Comparison of ENCODE assay signal across 1 cellular context in the genomic region with DNA sequence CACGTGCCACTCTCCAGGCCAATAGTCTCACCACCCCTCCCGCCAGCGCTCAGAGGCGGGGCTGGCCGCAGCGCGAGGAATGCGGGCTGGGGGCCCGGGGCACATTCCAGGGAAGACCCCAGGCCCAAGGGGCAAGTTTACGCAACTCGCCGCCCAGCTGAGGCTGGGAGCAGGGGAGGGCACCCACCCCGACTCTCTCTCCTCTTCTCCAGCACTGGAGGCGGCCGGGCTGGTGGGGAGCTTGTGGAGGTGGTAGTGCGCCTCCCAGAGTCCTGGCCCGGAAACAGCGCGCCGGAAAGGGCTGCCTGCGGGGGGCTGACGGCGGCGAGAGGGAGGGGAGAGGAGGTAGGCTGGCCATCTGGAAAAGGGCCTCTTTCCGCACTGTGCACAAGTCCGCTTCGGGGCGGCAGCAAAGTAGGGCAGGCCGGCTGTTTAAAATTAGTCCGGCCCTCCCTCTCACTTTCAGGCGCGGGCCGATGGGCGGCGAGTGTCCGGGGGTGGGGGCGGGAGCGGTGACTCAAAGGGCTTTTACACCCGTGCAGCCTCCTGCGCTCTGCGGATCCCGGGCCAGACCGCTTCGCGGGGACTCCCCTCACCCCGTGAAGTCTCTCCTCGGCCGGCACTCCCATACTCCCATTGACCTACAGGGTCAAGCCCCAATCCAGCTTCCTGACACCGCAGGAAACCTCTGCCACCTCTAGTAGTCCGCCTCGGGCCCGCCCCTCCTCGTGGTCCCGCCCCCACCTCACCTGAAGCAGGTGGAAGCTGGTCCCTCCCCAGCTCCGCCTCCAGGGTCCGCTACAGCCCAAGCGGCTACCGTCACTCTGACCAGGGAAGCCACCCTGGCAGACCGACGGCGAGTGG.
TF ChIP-seq lines count a peak whose summit lies in the region.

No MANE protein-coding gene starts in this region.

TF ChIP-seq in HepG2, 621 proteins besides CTCF, POLR2A, EP300 and RAD21 (continued from another document and continues in another):
- TF ChIP-seq HMG20B (CRISPR knock-in tag; conservative IDR thresholded peaks at IDR 0.05), result peak; percentile 77
- TF ChIP-seq GTF3A (CRISPR knock-in tag; conservative IDR thresholded peaks at IDR 0.05), result no peak; the same call in 1 of the 2 replicates
- TF ChIP-seq SMC3 (IDR thresholded peaks at IDR 0.05; ENCODE audit: low read length), result no peak
- peak; percentile 89 for TF ChIP-seq SALL2 (CRISPR knock-in tag; IDR thresholded peaks at IDR 0.05)
- no peak for TF ChIP-seq TAF15 (IDR thresholded peaks at IDR 0.05; ENCODE audit: low read depth, low read length, poor library complexity, severe bottlenecking)
- TF ChIP-seq ARNT (IDR thresholded peaks at IDR 0.05), result no peak
- TF ChIP-seq JARID2 (CRISPR knock-in tag; IDR thresholded peaks at IDR 0.05; ENCODE audit: insufficient replicate concordance), result peak; percentile 76
- peak; percentile 91 for TF ChIP-seq GFI1 (CRISPR knock-in tag; IDR thresholded peaks at IDR 0.05; ENCODE audit: borderline replicate concordance)
- TF ChIP-seq PITX1 (CRISPR knock-in tag; IDR thresholded peaks at IDR 0.05), result peak; percentile 92
- 0 out of 2 replicates have a peak, but pooled peaks have one; percentile 55 for TF ChIP-seq ZNF337 (CRISPR knock-in tag; IDR thresholded peaks at IDR 0.05; ENCODE audit: borderline replicate concordance, low read depth)
- TF ChIP-seq U2AF2 (IDR thresholded peaks at IDR 0.05; ENCODE audit: low read depth, low read length), result no peak
- peak; percentile 92 for TF ChIP-seq ZNF740 (CRISPR knock-in tag; IDR thresholded peaks at IDR 0.05)
- TF ChIP-seq HDAC6 (IDR thresholded peaks at IDR 0.05; ENCODE audit: low read depth, low read length), result no peak
- peak; percentile 40 for TF ChIP-seq SKI (IDR thresholded peaks at IDR 0.05; ENCODE audit: partially characterized antibody)
- TF ChIP-seq DRAP1 (CRISPR knock-in tag; IDR thresholded peaks at IDR 0.05), result peak; percentile 56
- peak; percentile 79; the same call in 1 of the 2 replicates for TF ChIP-seq ZNF724P (CRISPR knock-in tag; IDR thresholded peaks at IDR 0.05; ENCODE audit: borderline replicate concordance)
- TF ChIP-seq SRSF4 (IDR thresholded peaks at IDR 0.05; ENCODE audit: low read depth, low read length, poor library complexity, severe bottlenecking), result no peak
- peak; percentile 98 for TF ChIP-seq ZEB1 (IDR thresholded peaks at IDR 0.05; ENCODE audit: insufficient replicate concordance, low read depth)
- no peak for TF ChIP-seq GMEB2 (CRISPR knock-in tag; IDR thresholded peaks at IDR 0.05; ENCODE audit: low read depth)
- peak; percentile 84 for TF ChIP-seq ZNF891 (CRISPR knock-in tag; IDR thresholded peaks at IDR 0.05)
- TF ChIP-seq REPIN1 (CRISPR knock-in tag; IDR thresholded peaks at IDR 0.05; ENCODE audit: borderline replicate concordance, low read depth), result peak; percentile 94
- TF ChIP-seq ZNF549 (CRISPR knock-in tag; IDR thresholded peaks at IDR 0.05), result no peak
- no peak for TF ChIP-seq NFE2L2 (IDR thresholded peaks at IDR 0.05; ENCODE audit: low read length)
- no peak for TF ChIP-seq GPN1 (CRISPR knock-in tag; IDR thresholded peaks at IDR 0.05; ENCODE audit: borderline replicate concordance)
- peak; percentile 84 for TF ChIP-seq ZNF614 (CRISPR knock-in tag; IDR thresholded peaks at IDR 0.05; ENCODE audit: borderline replicate concordance)
- TF ChIP-seq, protein P1, sequence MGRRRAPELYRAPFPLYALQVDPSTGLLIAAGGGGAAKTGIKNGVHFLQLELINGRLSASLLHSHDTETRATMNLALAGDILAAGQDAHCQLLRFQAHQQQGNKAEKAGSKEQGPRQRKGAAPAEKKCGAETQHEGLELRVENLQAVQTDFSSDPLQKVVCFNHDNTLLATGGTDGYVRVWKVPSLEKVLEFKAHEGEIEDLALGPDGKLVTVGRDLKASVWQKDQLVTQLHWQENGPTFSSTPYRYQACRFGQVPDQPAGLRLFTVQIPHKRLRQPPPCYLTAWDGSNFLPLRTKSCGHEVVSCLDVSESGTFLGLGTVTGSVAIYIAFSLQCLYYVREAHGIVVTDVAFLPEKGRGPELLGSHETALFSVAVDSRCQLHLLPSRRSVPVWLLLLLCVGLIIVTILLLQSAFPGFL (CRISPR knock-in tag; IDR thresholded peaks at IDR 0.05), result no peak
- TF ChIP-seq DNMT3B (CRISPR knock-in tag; conservative IDR thresholded peaks at IDR 0.05), result no peak; the same call in 1 of the 2 replicates
- peak; percentile 65; the same call in 1 of the 2 replicates for TF ChIP-seq ELF4 (CRISPR knock-in tag; IDR thresholded peaks at IDR 0.05; ENCODE audit: borderline replicate concordance)
- TF ChIP-seq RXRB (CRISPR knock-in tag; IDR thresholded peaks at IDR 0.05; ENCODE audit: borderline replicate concordance), result peak; percentile 74
- peak; percentile 86 for TF ChIP-seq ZNF710 (CRISPR knock-in tag; IDR thresholded peaks at IDR 0.05; ENCODE audit: borderline replicate concordance)
- TF ChIP-seq ZNF784 (CRISPR knock-in tag; IDR thresholded peaks at IDR 0.05; ENCODE audit: borderline replicate concordance), result no peak; the same call in 1 of the 2 replicates
- no peak for TF ChIP-seq ZNF234 (CRISPR knock-in tag; conservative IDR thresholded peaks at IDR 0.05)
- peak; percentile 81; the same call in 1 of the 2 replicates for TF ChIP-seq ZSCAN9 (CRISPR knock-in tag; IDR thresholded peaks at IDR 0.05; ENCODE audit: borderline replicate concordance)
- TF ChIP-seq ZNF83 (CRISPR knock-in tag; IDR thresholded peaks at IDR 0.05; ENCODE audit: borderline replicate concordance), result no peak; the same call in 1 of the 2 replicates
- peak; percentile 72 for TF ChIP-seq SPEN (CRISPR knock-in tag; IDR thresholded peaks at IDR 0.05; ENCODE audit: low read depth)
- TF ChIP-seq ZNF350 (CRISPR knock-in tag; IDR thresholded peaks at IDR 0.05; ENCODE audit: borderline replicate concordance, low read depth), result peak; percentile 90
- TF ChIP-seq ZNF564 (CRISPR knock-in tag; IDR thresholded peaks at IDR 0.05), result peak; percentile 73; the same call in 1 of the 2 replicates
- TF ChIP-seq ZZZ3 (CRISPR knock-in tag; IDR thresholded peaks at IDR 0.05; ENCODE audit: borderline replicate concordance), result no peak
- TF ChIP-seq ERF (CRISPR knock-in tag; IDR thresholded peaks at IDR 0.05), result peak; percentile 94
- TF ChIP-seq, protein P2, sequence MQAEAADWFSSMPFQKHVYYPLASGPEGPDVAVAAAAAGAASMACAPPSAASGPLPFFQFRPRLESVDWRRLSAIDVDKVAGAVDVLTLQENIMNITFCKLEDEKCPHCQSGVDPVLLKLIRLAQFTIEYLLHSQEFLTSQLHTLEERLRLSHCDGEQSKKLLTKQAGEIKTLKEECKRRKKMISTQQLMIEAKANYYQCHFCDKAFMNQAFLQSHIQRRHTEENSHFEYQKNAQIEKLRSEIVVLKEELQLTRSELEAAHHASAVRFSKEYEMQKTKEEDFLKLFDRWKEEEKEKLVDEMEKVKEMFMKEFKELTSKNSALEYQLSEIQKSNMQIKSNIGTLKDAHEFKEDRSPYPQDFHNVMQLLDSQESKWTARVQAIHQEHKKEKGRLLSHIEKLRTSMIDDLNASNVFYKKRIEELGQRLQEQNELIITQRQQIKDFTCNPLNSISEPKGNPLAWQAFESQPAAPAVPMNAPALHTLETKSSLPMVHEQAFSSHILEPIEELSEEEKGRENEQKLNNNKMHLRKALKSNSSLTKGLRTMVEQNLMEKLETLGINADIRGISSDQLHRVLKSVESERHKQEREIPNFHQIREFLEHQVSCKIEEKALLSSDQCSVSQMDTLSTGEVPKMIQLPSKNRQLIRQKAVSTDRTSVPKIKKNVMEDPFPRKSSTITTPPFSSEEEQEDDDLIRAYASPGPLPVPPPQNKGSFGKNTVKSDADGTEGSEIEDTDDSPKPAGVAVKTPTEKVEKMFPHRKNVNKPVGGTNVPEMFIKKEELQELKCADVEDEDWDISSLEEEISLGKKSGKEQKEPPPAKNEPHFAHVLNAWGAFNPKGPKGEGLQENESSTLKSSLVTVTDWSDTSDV (CRISPR knock-in tag; IDR thresholded peaks at IDR 0.05), result peak; percentile 84; the same call in 1 of the 2 replicates
- TF ChIP-seq, protein P3, sequence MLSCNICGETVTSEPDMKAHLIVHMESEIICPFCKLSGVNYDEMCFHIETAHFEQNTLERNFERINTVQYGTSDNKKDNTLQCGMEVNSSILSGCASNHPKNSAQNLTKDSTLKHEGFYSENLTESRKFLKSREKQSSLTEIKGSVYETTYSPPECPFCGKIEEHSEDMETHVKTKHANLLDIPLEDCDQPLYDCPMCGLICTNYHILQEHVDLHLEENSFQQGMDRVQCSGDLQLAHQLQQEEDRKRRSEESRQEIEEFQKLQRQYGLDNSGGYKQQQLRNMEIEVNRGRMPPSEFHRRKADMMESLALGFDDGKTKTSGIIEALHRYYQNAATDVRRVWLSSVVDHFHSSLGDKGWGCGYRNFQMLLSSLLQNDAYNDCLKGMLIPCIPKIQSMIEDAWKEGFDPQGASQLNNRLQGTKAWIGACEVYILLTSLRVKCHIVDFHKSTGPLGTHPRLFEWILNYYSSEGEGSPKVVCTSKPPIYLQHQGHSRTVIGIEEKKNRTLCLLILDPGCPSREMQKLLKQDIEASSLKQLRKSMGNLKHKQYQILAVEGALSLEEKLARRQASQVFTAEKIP (CRISPR knock-in tag; IDR thresholded peaks at IDR 0.05; ENCODE audit: borderline replicate concordance), result no peak
- 0 out of 2 replicates have a peak, but pooled peaks have one; percentile 65 for TF ChIP-seq ZNF792 (CRISPR knock-in tag; IDR thresholded peaks at IDR 0.05)
- no peak for TF ChIP-seq ZNF251 (CRISPR knock-in tag; IDR thresholded peaks at IDR 0.05)
- TF ChIP-seq NRL (CRISPR knock-in tag; IDR thresholded peaks at IDR 0.05; ENCODE audit: borderline replicate concordance), result peak; percentile 96
- TF ChIP-seq PTBP1 (IDR thresholded peaks at IDR 0.05; ENCODE audit: low read depth, low read length, poor library complexity, severe bottlenecking), result peak; percentile 16
- TF ChIP-seq, protein P4, sequence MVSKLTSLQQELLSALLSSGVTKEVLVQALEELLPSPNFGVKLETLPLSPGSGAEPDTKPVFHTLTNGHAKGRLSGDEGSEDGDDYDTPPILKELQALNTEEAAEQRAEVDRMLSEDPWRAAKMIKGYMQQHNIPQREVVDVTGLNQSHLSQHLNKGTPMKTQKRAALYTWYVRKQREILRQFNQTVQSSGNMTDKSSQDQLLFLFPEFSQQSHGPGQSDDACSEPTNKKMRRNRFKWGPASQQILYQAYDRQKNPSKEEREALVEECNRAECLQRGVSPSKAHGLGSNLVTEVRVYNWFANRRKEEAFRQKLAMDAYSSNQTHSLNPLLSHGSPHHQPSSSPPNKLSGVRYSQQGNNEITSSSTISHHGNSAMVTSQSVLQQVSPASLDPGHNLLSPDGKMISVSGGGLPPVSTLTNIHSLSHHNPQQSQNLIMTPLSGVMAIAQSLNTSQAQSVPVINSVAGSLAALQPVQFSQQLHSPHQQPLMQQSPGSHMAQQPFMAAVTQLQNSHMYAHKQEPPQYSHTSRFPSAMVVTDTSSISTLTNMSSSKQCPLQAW (CRISPR knock-in tag; IDR thresholded peaks at IDR 0.05), result peak; percentile 89
- TF ChIP-seq PAF1 (CRISPR knock-in tag; IDR thresholded peaks at IDR 0.05), result no peak
- no peak for TF ChIP-seq CENPT (CRISPR knock-in tag; IDR thresholded peaks at IDR 0.05; ENCODE audit: low read depth)
- peak; percentile 37; the same call in 1 of the 2 replicates for TF ChIP-seq SIN3A (IDR thresholded peaks at IDR 0.05; ENCODE audit: borderline replicate concordance, low read depth, low read length)
- TF ChIP-seq ZNF33A (CRISPR knock-in tag; IDR thresholded peaks at IDR 0.05; ENCODE audit: borderline replicate concordance), result no peak
- TF ChIP-seq TCF7L2 (IDR thresholded peaks at IDR 0.05; ENCODE audit: low read depth, low read length), result no peak
- no peak for TF ChIP-seq TEF (CRISPR knock-in tag; IDR thresholded peaks at IDR 0.05)
- TF ChIP-seq KLF6 (CRISPR knock-in tag; IDR thresholded peaks at IDR 0.05), result peak; percentile 73
